In the genomic region with DNA sequence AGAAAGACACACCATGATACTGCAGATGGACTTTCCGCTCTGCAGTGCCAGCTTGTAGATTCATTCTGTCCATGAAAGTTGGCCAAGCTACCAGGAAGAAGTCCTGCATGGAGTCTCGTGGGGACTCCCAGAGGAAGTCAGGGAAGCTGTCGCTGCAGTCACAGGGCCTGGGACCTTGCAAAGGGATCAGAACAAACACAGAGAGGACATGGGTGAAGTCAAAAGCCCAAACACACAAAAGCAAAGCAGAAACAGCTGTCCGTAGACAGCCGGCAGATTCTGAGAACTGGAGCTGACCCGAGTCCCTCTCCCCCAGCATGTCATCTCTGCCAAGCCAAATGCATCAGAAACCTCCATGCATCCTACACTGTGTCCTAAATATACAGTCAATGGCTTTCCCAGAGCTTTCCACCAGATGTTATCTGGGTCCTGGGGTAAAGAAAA, we compare ENCODE assay signal across 15 cellular contexts.
DNase-seq lines count a peak whose midpoint lies in the region; ATAC-seq and TF ChIP-seq lines count a peak whose summit lies in the region.
"Had no signal": no experiment of that assay in that cellular context is flagged by ENCODE, and none has a peak within 500 bp of the region (broad histone marks: within the 10 kb centered on the region; RNA-seq: fewer than 3 reads in every experiment).

No MANE protein-coding gene starts in this region.

- H3K27ac ChIP-seq in SK-N-SH (ENCODE audit: low read depth in 2 of 2, low read length in 1 of 2) (peak overlapping the region in 1 of 2 experiments; percentile 81; a peak in 2 of 4 replicates), esophagus squamous epithelium (peak overlapping the region in 3 of 4 donors; percentile 31 to 65 (median 65)), lower lobe of right lung (no peak overlapping the region), stomach smooth muscle (ENCODE audit: low read length) (peak overlapping the region; percentile 49)

- H3K9me3 ChIP-seq in SK-N-SH (no peaks in the 10 kb centered on the region), esophagus squamous epithelium (no peaks in the 10 kb centered on the region), lower lobe of right lung (no peaks in the 10 kb centered on the region), stomach smooth muscle (ENCODE audit: control insufficient read depth in 2 of 2, low read length in 2 of 2) (no peaks in the 10 kb centered on the region)

- H3K9me2 ChIP-seq in SK-N-SH, result no peaks in the 10 kb centered on the region

- CTCF ChIA-PET in SK-N-SH (lab: Yijun Ruan, JAX), result interaction anchor here (0.6 to 2.7 kb wide), 6 partner anchors 10 to 210 kb away, joined by 3 to 14 read pairs (median 4); no protein-coding TSS in a partner anchor

- intact Hi-C loops in esophagus squamous epithelium (cut with DNase I) (no loop called here), lower lobe of right lung (cut with DNase I) (no loop called here)

- H3K9ac ChIP-seq in SK-N-SH (no peak overlapping the region), stomach smooth muscle (ENCODE audit: low read length in 2 of 2) (no peak overlapping the region)

- H3K27me3 ChIP-seq in SK-N-SH (ENCODE audit: insufficient read depth) (no peaks in the 10 kb centered on the region), esophagus squamous epithelium (no peaks in the 10 kb centered on the region), lower lobe of right lung (ENCODE audit: low read depth) (no peaks in the 10 kb centered on the region), stomach smooth muscle (ENCODE audit: control insufficient read depth in 1 of 2, insufficient read depth in 2 of 2, low read length in 2 of 2) (no peaks in the 10 kb centered on the region)

- ATAC-seq in lower lobe of right lung (peak; percentile 20 to 39), GM21423 (IDR thresholded peaks at IDR 0.05; ENCODE audit: unreplicated experiment) (no peak), HG02840 (IDR thresholded peaks at IDR 0.05; ENCODE audit: low FRiP score, unreplicated experiment) (no peak)
- ATAC-seq: natural killer cell treated with Interleukin-12 subunit alpha and Interleukin-12 subunit beta and Interleukin-15 and Interleukin-18, amount 100 ng/mL, for 72 hours had no signal

- H4K20me1 ChIP-seq in SK-N-SH (ENCODE audit: insufficient read depth), result no peaks in the 10 kb centered on the region

- TF ChIP-seq RAD21 in SK-N-SH (IDR thresholded peaks at IDR 0.05; ENCODE audit: low read length), result no peak; the same call in 1 of the 2 replicates

- no peak for TF ChIP-seq POLR2A in esophagus squamous epithelium (IDR thresholded peaks at IDR 0.05)

- no peaks in the 10 kb centered on the region for H3K79me2 ChIP-seq in SK-N-SH (ENCODE audit: insufficient read depth)

- peaks cover 8% of the 10 kb centered on the region for H3F3A ChIP-seq in SK-N-SH (replicated peaks; ENCODE audit: insufficient read depth)

- TF ChIP-seq CTCF in SK-N-SH (IDR thresholded peaks at IDR 0.05) (no peak), esophagus squamous epithelium (IDR thresholded peaks at IDR 0.05) (no peak), lower lobe of right lung (IDR thresholded peaks at IDR 0.05) (no peak)

- TF ChIP-seq EP300 in SK-N-SH (IDR thresholded peaks at IDR 0.05; ENCODE audit: borderline replicate concordance in 1 of 2, low read depth in 1 of 2, low read length in 1 of 2), result no peak

- H3K4me2 ChIP-seq in SK-N-SH, result no peak overlapping the region

- H3K4me3 ChIP-seq in SK-N-SH (ENCODE audit: low read depth in 2 of 2, low read length in 1 of 2) (no peak overlapping the region), esophagus squamous epithelium (no peak overlapping the region), lower lobe of right lung (no peak overlapping the region), stomach smooth muscle (ENCODE audit: low read length in 2 of 2) (no peak overlapping the region)

- H2AFZ ChIP-seq in SK-N-SH (ENCODE audit: low read depth), result no peak overlapping the region

- WGBS in SK-N-SH (ENCODE audit: low lambda C conversion rate), result 71% methylated on average over 6 of the region's 6 CpGs
- WGBS in esophagus squamous epithelium, 2 donors, result 67 to 74% methylated on average over 5 of the region's 6 CpGs

- peaks cover 0 to 26% of the 10 kb centered on the region in 2 experiments; a peak in 2 of 4 replicates for H3K4me1 ChIP-seq in SK-N-SH (ENCODE audit: control insufficient read depth in 1 of 2, insufficient read depth in 2 of 2, low read depth in 1 of 2, low read length in 1 of 2)
- peaks cover 0 to 27% (median 0%) of the 10 kb centered on the region in 3 donors for H3K4me1 ChIP-seq in esophagus squamous epithelium
- H3K4me1 ChIP-seq in lower lobe of right lung, result peaks cover 12% of the 10 kb centered on the region
- peaks cover 18% of the 10 kb centered on the region for H3K4me1 ChIP-seq in stomach smooth muscle (ENCODE audit: control insufficient read depth, insufficient read depth, low read length)

- peaks cover 34 to 69% of the 10 kb centered on the region in 2 experiments for H3K36me3 ChIP-seq in SK-N-SH (replicated peaks in 1 of 2; ENCODE audit: control insufficient read depth in 1 of 2, insufficient read depth in 2 of 2, low read length in 1 of 2)
- peaks cover 0 to 34% (median 3%) of the 10 kb centered on the region in 3 donors for H3K36me3 ChIP-seq in esophagus squamous epithelium
- H3K36me3 ChIP-seq in lower lobe of right lung, result peaks cover 51% of the 10 kb centered on the region
- peaks cover 45 to 49% of the 10 kb centered on the region in 2 donors for H3K36me3 ChIP-seq in stomach smooth muscle (ENCODE audit: control insufficient read depth in 2 of 2, insufficient read depth in 2 of 2, low read length in 2 of 2)

- DNase-seq in SK-N-SH (peak; percentile 74), esophagus squamous epithelium (lab: John Stamatoyannopoulos, UW) (no peak), lower lobe of right lung (no peak), HuH-7.5 (ENCODE audit: low spot score) (no peak), NCI-H226 (no peak)
- DNase-seq: activated CD4-positive, alpha-beta T cell treated with anti-CD3 and anti-CD28 coated beads for 4 hours; activated naive CD8-positive, alpha-beta T cell treated with anti-CD3 and anti-CD28 coated beads for 36 hours; kidney glomerular epithelial cell; NCI-H774; stimulated activated CD4-positive, alpha-beta T cell treated with anti-CD3 and anti-CD28 coated beads, Interleukin-4, amount 100 ng/mL, for 24 hours; T-helper 1 cell had no signal

- POLR2A ChIA-PET in SK-N-SH (lab: Yijun Ruan, JAX), result interaction anchor here (1.1 to 1.2 kb wide), 2 partner anchors 24 to 124 kb away, joined by 3 to 4 read pairs; no protein-coding TSS in a partner anchor

TF ChIP-seq in SK-N-SH, 30 proteins besides CTCF, POLR2A, EP300 and RAD21:
- TF ChIP-seq MXI1 (IDR thresholded peaks at IDR 0.05; ENCODE audit: low read depth, low read length) (peak; percentile 10; the same call in 1 of the 2 replicates), TEAD4 (IDR thresholded peaks at IDR 0.05; ENCODE audit: borderline replicate concordance, insufficient read depth) (no peak), ELF1 (IDR thresholded peaks at IDR 0.05) (no peak), RXRA (IDR thresholded peaks at IDR 0.05; ENCODE audit: borderline replicate concordance, low read depth) (no peak), MEF2A (IDR thresholded peaks at IDR 0.05; ENCODE audit: borderline replicate concordance, low read depth) (no peak)

Comparison
In these comparisons a context has a peak if more than half of its experiments do, and no peak if none do; other contexts are left out.
1. ATAC-seq: peak in lower lobe of right lung (2 of 2); none in GM21423 (single experiment) and HG02840 (single experiment).